In genomic region chr10:62858364-62858763, GRCh38 we compare ENCODE assay signal across 1 cellular context.
TF ChIP-seq lines count a peak whose summit lies in the region.

No MANE protein-coding gene starts in this region.

TF ChIP-seq in WTC11, 78 proteins besides CTCF, POLR2A, EP300 and RAD21 (continued from another document):
- TF ChIP-seq USF2 (CRISPR knock-in tag; IDR thresholded peaks at IDR 0.05) (no peak), FOXK1 (CRISPR knock-in tag; IDR thresholded peaks at IDR 0.05) (no peak), ZNF423 (CRISPR knock-in tag; IDR thresholded peaks at IDR 0.05) (no peak)
